Comparison of ENCODE assay signal across 13 cellular contexts in genomic region chr10:117536862-117537435, GRCh38. TPM values are rescaled to one million over a fixed set of nuclear protein-coding genes. Genes with fewer than 3 reads are reported as not detected.
DNase-seq lines count a peak whose midpoint lies in the region; ATAC-seq lines count a peak whose summit lies in the region.
"Had no signal": no experiment of that assay in that cellular context is flagged by ENCODE, and none has a peak within 500 bp of the region (broad histone marks: within the 10 kb centered on the region; RNA-seq: fewer than 3 reads in every experiment).

No MANE protein-coding gene starts in this region.

- CTCF ChIA-PET in activated CD4-positive, alpha-beta T cell treated with anti-CD3 and anti-CD28 coated beads for 36 hours (lab: Charles Lee): no interaction called here

- no peak overlapping the region for H4K8ac ChIP-seq in mesendoderm (ENCODE audit: low read depth, low read length)

- no peaks in the 10 kb centered on the region for H3K79me1 ChIP-seq in mesendoderm (ENCODE audit: low read length)

- H3K4me1 Mint-ChIP-seq in activated CD4-positive, alpha-beta T cell treated with anti-CD3 and anti-CD28 coated beads for 36 hours: peaks cover 13% of the 10 kb centered on the region

- no peaks in the 10 kb centered on the region for H3K36me3 Mint-ChIP-seq in activated CD4-positive, alpha-beta T cell treated with anti-CD3 and anti-CD28 coated beads for 36 hours (ENCODE audit: low read depth)

- no peak overlapping the region for H3K9ac ChIP-seq in mesendoderm (ENCODE audit: low read length)

- DNase-seq in AG08396 (ENCODE audit: low spot score): peak; percentile 9
- DNase-seq in H7: peak; percentile 91
- peak; percentile 43 for DNase-seq in mesendoderm
- DNase-seq in stimulated activated CD4-positive, alpha-beta T cell treated with anti-CD3 and anti-CD28 coated beads, Interleukin-4, amount 100 ng/mL, for 4 hours: no peak
- no peak for DNase-seq in activated effector memory CD4-positive, alpha-beta T cell treated with anti-CD3 and anti-CD28 coated beads, Interleukin-2, amount 50 U/mL, for 16 hours
- no peak for DNase-seq in activated CD4-positive, alpha-beta T cell treated with anti-CD3 and anti-CD28 coated beads for 36 hours
- DNase-seq: small intestine had no signal

- H3K23ac ChIP-seq in mesendoderm (ENCODE audit: low read length): no peak overlapping the region

- H3K27me3 ChIP-seq in H7 (ENCODE audit: control insufficient read depth, insufficient read depth, low read length) (peaks cover 99% of the 10 kb centered on the region), ectodermal cell (ENCODE audit: control insufficient read depth, insufficient read depth, low read length, poor library complexity, severe bottlenecking) (peaks cover 100% of the 10 kb centered on the region), mesendoderm (ENCODE audit: insufficient read depth, low read length, poor library complexity) (peaks cover 88% of the 10 kb centered on the region)

- H3K27ac ChIP-seq in ectodermal cell (ENCODE audit: insufficient read depth, low read depth, low read length, poor library complexity, severe bottlenecking) (no peak overlapping the region), mesendoderm (ENCODE audit: low read depth, low read length) (no peak overlapping the region)
- H3K27ac ChIP-seq: HL-60, pancreas had no signal

- H3K9me3 ChIP-seq in ectodermal cell (ENCODE audit: control insufficient read depth, low read length): no peaks in the 10 kb centered on the region
- H3K9me3 ChIP-seq: pancreas had no signal

- H2BK120ac ChIP-seq in mesendoderm (ENCODE audit: low read depth, low read length): no peak overlapping the region

- no peaks in the 10 kb centered on the region for H3K36me3 ChIP-seq in H7 (replicated peaks; ENCODE audit: control insufficient read depth, insufficient read depth, low read length)
- no peaks in the 10 kb centered on the region for H3K36me3 ChIP-seq in ectodermal cell (ENCODE audit: control insufficient read depth, insufficient read depth, low read length)
- H3K36me3 ChIP-seq in mesendoderm (ENCODE audit: control insufficient read depth, insufficient read depth, low read length): no peaks in the 10 kb centered on the region
- H3K36me3 ChIP-seq: pancreas had no signal

- peaks cover 71% of the 10 kb centered on the region for H3K27me3 Mint-ChIP-seq in activated CD4-positive, alpha-beta T cell treated with anti-CD3 and anti-CD28 coated beads for 36 hours

- no peak overlapping the region for H4K5ac ChIP-seq in mesendoderm (ENCODE audit: low read length)

- H3K4ac ChIP-seq in mesendoderm (ENCODE audit: low read depth, low read length): no peak overlapping the region

- intact Hi-C loops in activated CD4-positive, alpha-beta T cell treated with anti-CD3 and anti-CD28 coated beads for 36 hours (cut with DNase I, micrococcal nuclease): loop anchor here (1.0 to 10.0 kb wide), 5 partner anchors 115 to 704 kb away; no protein-coding TSS in a partner anchor

- 3% methylated on average over 40 of the region's 40 CpGs for WGBS in ectodermal cell, 2 experiments
- no CpG with 5 or more reads among the region's 40 CpGs for WGBS in mesendoderm (ENCODE audit: extremely low coverage, insufficient coverage, low lambda C conversion rate)

- H2AK5ac ChIP-seq in mesendoderm (ENCODE audit: low read length): no peak overlapping the region

- H3K4me1 ChIP-seq in ectodermal cell (ENCODE audit: control insufficient read depth, insufficient read depth, low read length) (peaks cover 36% of the 10 kb centered on the region), mesendoderm (ENCODE audit: control insufficient read depth, low read depth, low read length) (peaks cover 2% of the 10 kb centered on the region)

- H2BK15ac ChIP-seq in mesendoderm (replicated peaks; ENCODE audit: low read depth): no peak overlapping the region

- no peak overlapping the region for H3K18ac ChIP-seq in mesendoderm (ENCODE audit: low read length)

- no peak for ATAC-seq in HG02623 (IDR thresholded peaks at IDR 0.05; ENCODE audit: unreplicated experiment)
- no peak for ATAC-seq in activated CD4-positive, alpha-beta T cell treated with anti-CD3 and anti-CD28 coated beads for 36 hours
- ATAC-seq: stimulated activated naive CD8-positive, alpha-beta T cell treated with anti-CD3 and anti-CD28 coated beads, Interleukin-15, Interleukin-2, amounts not matched to agents 100 U/mL and 50 U/mL, for 24 hours had no signal

- POLR2A ChIA-PET in activated CD4-positive, alpha-beta T cell treated with anti-CD3 and anti-CD28 coated beads for 36 hours (lab: Charles Lee): no interaction called here

- H3K56ac ChIP-seq in mesendoderm (ENCODE audit: low read length): no peak overlapping the region

- H3K4me3 ChIP-seq in H7 (ENCODE audit: insufficient read depth, low read depth, low read length) (peak overlapping the region; percentile 19; the same call in 1 of the 2 replicates), ectodermal cell (ENCODE audit: insufficient read depth, low read depth, low read length) (peak overlapping the region; percentile 18), mesendoderm (ENCODE audit: low read length) (no peak overlapping the region)

- H3K4me2 ChIP-seq in mesendoderm (ENCODE audit: low read length): peak overlapping the region; percentile 43

- H2BK5ac ChIP-seq in mesendoderm (ENCODE audit: low read length): no peak overlapping the region

- no peaks in the 10 kb centered on the region for H3K9me3 Mint-ChIP-seq in activated CD4-positive, alpha-beta T cell treated with anti-CD3 and anti-CD28 coated beads for 36 hours (ENCODE audit: low read depth)
- H3K9me3 Mint-ChIP-seq: activated CD4-positive, alpha-beta T cell treated with anti-CD3 and anti-CD28 coated beads, Interleukin-2, amount 10 ng/mL, durations not matched to agents 24 days and 14 days had no signal

- H3K79me2 ChIP-seq in mesendoderm (ENCODE audit: control insufficient read depth, insufficient read depth, low read length): no peaks in the 10 kb centered on the region

- no peak overlapping the region for H3K4me3 Mint-ChIP-seq in activated CD4-positive, alpha-beta T cell treated with anti-CD3 and anti-CD28 coated beads for 36 hours
- H3K4me3 Mint-ChIP-seq: activated CD4-positive, alpha-beta T cell treated with anti-CD3 and anti-CD28 coated beads, Interleukin-2, amount 10 ng/mL, durations not matched to agents 24 days and 14 days had no signal

- H3K27ac Mint-ChIP-seq in activated CD4-positive, alpha-beta T cell treated with anti-CD3 and anti-CD28 coated beads for 36 hours: no peak overlapping the region
- H3K27ac Mint-ChIP-seq: activated CD4-positive, alpha-beta T cell treated with anti-CD3 and anti-CD28 coated beads, Interleukin-2, amount 10 ng/mL, durations not matched to agents 24 days and 14 days had no signal

RNA-seq across cellular contexts. Expression of gene EMX2, which starts 5.6 kb away (rescaled TPM):
- not detected in 2 replicates for total RNA-seq in H7 (2014; rRNA removed; shearing (Covaris generic))
- 14.7 TPM for polyA plus RNA-seq in ectodermal cell (2013, experiment 1 of 4)
- 26.8 TPM for polyA plus RNA-seq in ectodermal cell (2013, experiment 2 of 4)
- 15.9 TPM for polyA plus RNA-seq in ectodermal cell (2013, experiment 3 of 4)
- polyA plus RNA-seq in ectodermal cell (2013, experiment 4 of 4): 21.5 TPM
- 0.04 TPM for polyA plus RNA-seq in mesendoderm (2013, experiment 1 of 2)
- polyA plus RNA-seq in mesendoderm (2013, experiment 2 of 2): not detected
- not detected for total RNA-seq in activated CD4-positive, alpha-beta T cell treated with anti-CD3 and anti-CD28 coated beads for 36 hours
- total RNA-seq: activated CD4-positive, alpha-beta T cell treated with anti-CD3 and anti-CD28 coated beads, Interleukin-2, amount 10 ng/mL, durations not matched to agents 24 days and 14 days had no signal

Comparison
In these comparisons a context has a peak if more than half of its experiments do, and no peak if none do; other contexts are left out.
1. DNase-seq: peak in AG08396 (single experiment), H7 (single experiment) and mesendoderm (single experiment); none in stimulated activated CD4-positive, alpha-beta T cell treated with anti-CD3 and anti-CD28 coated beads, Interleukin-4, amount 100 ng/mL, for 4 hours (0 of 2), activated effector memory CD4-positive, alpha-beta T cell treated with anti-CD3 and anti-CD28 coated beads, Interleukin-2, amount 50 U/mL, for 16 hours (single experiment) and activated CD4-positive, alpha-beta T cell treated with anti-CD3 and anti-CD28 coated beads for 36 hours (single experiment).